Comparison of ENCODE assay signal across 13 cellular contexts in the genomic region with DNA sequence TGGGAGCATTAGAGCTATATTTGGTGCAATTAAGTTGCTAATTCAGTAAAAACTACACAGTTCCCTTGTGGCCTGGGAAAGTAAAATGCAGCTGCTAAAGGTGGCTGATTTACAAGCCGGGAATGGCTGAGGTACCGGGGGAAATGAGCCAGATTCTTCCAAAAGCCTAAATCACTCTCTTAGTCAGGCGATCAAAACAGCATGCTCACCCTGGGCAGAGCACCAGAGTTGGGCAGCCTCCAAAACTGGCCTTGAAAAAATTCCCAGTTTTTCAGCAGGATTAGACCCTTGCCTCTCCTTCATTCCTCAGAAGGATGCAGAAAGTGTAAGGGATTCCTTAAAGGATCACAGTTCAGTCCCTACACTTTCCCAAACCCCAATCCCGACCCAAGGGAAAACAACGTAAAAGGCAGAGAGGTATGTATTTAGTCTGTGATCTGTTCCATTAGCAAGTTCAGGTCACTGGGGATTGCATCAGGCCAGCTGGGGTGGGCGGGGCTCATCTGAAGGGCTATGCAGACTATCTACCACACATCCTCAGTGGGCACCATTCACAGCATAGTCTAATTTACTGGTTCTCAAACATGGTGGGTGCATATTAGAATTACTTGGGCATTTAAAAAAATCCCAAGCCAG. TPM values are rescaled to one million over a fixed set of nuclear protein-coding genes. Genes with fewer than 3 reads are reported as not detected.
DNase-seq lines count a peak whose midpoint lies in the region; ATAC-seq and TF ChIP-seq lines count a peak whose summit lies in the region.
"Had no signal": no experiment of that assay in that cellular context is flagged by ENCODE, and none has a peak within 500 bp of the region (broad histone marks: within the 10 kb centered on the region; RNA-seq: fewer than 3 reads in every experiment).

No MANE protein-coding gene starts in this region.

- H4K20me1 ChIP-seq in MM.1S (ENCODE audit: insufficient read depth, low read length): no peaks in the 10 kb centered on the region

- H3K36me3 ChIP-seq in MM.1S (replicated peaks; ENCODE audit: insufficient read depth, low read length): no peaks in the 10 kb centered on the region
- H3K36me3 ChIP-seq: Peyer's patch had no signal

- H3K4me3 ChIP-seq in MM.1S (ENCODE audit: low read length): no peak overlapping the region
- H3K4me3 ChIP-seq: Peyer's patch had no signal

- no peaks in the 10 kb centered on the region for H3F3A ChIP-seq in MM.1S (ENCODE audit: insufficient read depth, low read length)

- no peak overlapping the region for H3K4me2 ChIP-seq in MM.1S (ENCODE audit: low read depth, low read length)

- H3K4me3 Mint-ChIP-seq in chondrocyte (ENCODE audit: unreplicated experiment): peak overlapping the region; percentile 4
- no peak overlapping the region for H3K4me3 Mint-ChIP-seq in activated T-cell treated with anti-CD3 and anti-CD28 coated beads, Interleukin-2, amount 50 U/mL, for 4 hours
- H3K4me3 Mint-ChIP-seq: neural crest cell had no signal

- H3K4me1 Mint-ChIP-seq in chondrocyte (ENCODE audit: low read depth): peaks cover 32% of the 10 kb centered on the region
- no peaks in the 10 kb centered on the region for H3K4me1 Mint-ChIP-seq in activated T-cell treated with anti-CD3 and anti-CD28 coated beads, Interleukin-2, amount 50 U/mL, for 4 hours (ENCODE audit: low read depth)
- H3K4me1 Mint-ChIP-seq: neural crest cell had no signal

- no peak for ATAC-seq in HG02852 (IDR thresholded peaks at IDR 0.05; ENCODE audit: unreplicated experiment)
- ATAC-seq in activated T-cell treated with anti-CD3 and anti-CD28 coated beads, Interleukin-2, amount 50 U/mL, for 4 hours: no peak

- no peaks in the 10 kb centered on the region for H3K27me3 ChIP-seq in MM.1S (replicated peaks; ENCODE audit: insufficient read depth, low read length)
- H3K27me3 ChIP-seq: Peyer's patch had no signal

- H3K4me1 ChIP-seq in MM.1S (ENCODE audit: low read length): no peaks in the 10 kb centered on the region

- no peaks in the 10 kb centered on the region for H3K9me2 ChIP-seq in MM.1S (replicated peaks; ENCODE audit: insufficient read depth, low read length)

- no peak for TF ChIP-seq CTCF in chondrocyte (IDR thresholded peaks at IDR 0.05)
- TF ChIP-seq CTCF in MM.1S (IDR thresholded peaks at IDR 0.05; ENCODE audit: low read length): no peak

- H3K9me3 ChIP-seq in MM.1S (replicated peaks; ENCODE audit: insufficient read depth, low read length): no peaks in the 10 kb centered on the region
- H3K9me3 ChIP-seq: Peyer's patch had no signal

- H2AFZ ChIP-seq in MM.1S (ENCODE audit: low read length): no peak overlapping the region

- H3K36me3 Mint-ChIP-seq in chondrocyte (ENCODE audit: low read depth): no peaks in the 10 kb centered on the region
- H3K36me3 Mint-ChIP-seq in activated T-cell treated with anti-CD3 and anti-CD28 coated beads, Interleukin-2, amount 50 U/mL, for 4 hours (ENCODE audit: insufficient read depth): no peaks in the 10 kb centered on the region

- peaks cover 3% of the 10 kb centered on the region for H3K9me3 Mint-ChIP-seq in chondrocyte (ENCODE audit: low read depth)
- H3K9me3 Mint-ChIP-seq in activated T-cell treated with anti-CD3 and anti-CD28 coated beads, Interleukin-2, amount 50 U/mL, for 4 hours: no peaks in the 10 kb centered on the region

- peak overlapping the region; percentile 82 for H3K27ac Mint-ChIP-seq in chondrocyte (ENCODE audit: unreplicated experiment)

- no peak overlapping the region for H3K9ac ChIP-seq in MM.1S (ENCODE audit: low read length)

- H3K27ac ChIP-seq in MM.1S (ENCODE audit: low read length): no peak overlapping the region
- H3K27ac ChIP-seq: Peyer's patch had no signal

- peaks cover 3% of the 10 kb centered on the region for H3K27me3 Mint-ChIP-seq in chondrocyte (ENCODE audit: low read depth)
- H3K27me3 Mint-ChIP-seq in activated T-cell treated with anti-CD3 and anti-CD28 coated beads, Interleukin-2, amount 50 U/mL, for 4 hours (ENCODE audit: low read depth): peaks cover 49% of the 10 kb centered on the region

- H3K79me2 ChIP-seq in MM.1S (ENCODE audit: low read length): no peaks in the 10 kb centered on the region

- peak; percentile 11 for DNase-seq in COLO668 (lab: John Stamatoyannopoulos, UW; ENCODE audit: unreplicated experiment)
- peak; percentile 78 to 80 for DNase-seq in NCI-H446 (lab: John Stamatoyannopoulos, UW)
- no peak for DNase-seq in chondrocyte (ENCODE audit: low spot score)
- DNase-seq in midbrain (lab: John Stamatoyannopoulos, UW): peak; percentile 35
- no peak for DNase-seq in MM.1S
- DNase-seq in RPMI8226: no peak
- no peak for DNase-seq in activated T-cell treated with anti-CD3 and anti-CD28 coated beads, Interleukin-2, amount 50 U/mL, for 4 hours
- DNase-seq: activated CD4-positive, alpha-beta T cell treated with anti-CD3 and anti-CD28 coated beads, Interleukin-2, amount 50 U/mL, for 1 hour; DND-41 had no signal

RNA-seq across cellular contexts. Expression of gene TMEM174, which starts 16.9 kb away (rescaled TPM):
- total RNA-seq in chondrocyte: not detected in 3 replicates
- total RNA-seq in activated T-cell treated with anti-CD3 and anti-CD28 coated beads, Interleukin-2, amount 50 U/mL, for 4 hours: not detected
- total RNA-seq: neural crest cell, Peyer's patch, ureter had no signal

Comparison
In these comparisons a context has a peak if more than half of its experiments do, and no peak if none do; other contexts are left out.
1. DNase-seq: peak in COLO668 (single experiment), NCI-H446 (2 of 2) and midbrain (single experiment); none in chondrocyte (single experiment), MM.1S (single experiment), RPMI8226 (single experiment) and activated T-cell treated with anti-CD3 and anti-CD28 coated beads, Interleukin-2, amount 50 U/mL, for 4 hours (single experiment).